Comparison of ENCODE assay signal across 23 cellular contexts in the genomic region with DNA sequence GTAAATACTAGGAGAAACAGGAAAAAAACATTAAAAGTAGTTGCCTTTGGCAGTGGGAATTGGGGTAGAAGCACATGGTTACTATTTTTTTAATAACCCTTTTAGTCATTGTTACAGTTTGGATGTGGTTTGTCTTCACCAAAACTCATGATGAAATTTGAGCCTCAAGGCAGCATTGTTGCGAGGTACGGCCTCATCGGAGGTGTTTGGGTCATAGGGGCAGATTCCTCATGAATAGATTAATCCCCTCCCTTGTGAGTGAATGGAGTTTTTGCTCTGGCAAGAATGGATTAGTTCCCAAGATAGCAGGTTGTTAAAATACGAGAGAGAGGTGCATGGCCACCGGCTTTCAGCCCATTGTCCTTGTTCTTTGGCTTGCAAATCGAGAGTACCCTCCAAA.
"Had no signal": no experiment of that assay in that cellular context is flagged by ENCODE, and none has a peak within 500 bp of the region (broad histone marks: within the 10 kb centered on the region; RNA-seq: fewer than 3 reads in every experiment).

No MANE protein-coding gene starts in this region.

- H3K4me1 ChIP-seq: adrenal gland, ascending aorta, esophagus muscularis mucosa, gastroesophageal sphincter, prostate gland, right atrium auricular region, thyroid gland, upper lobe of right lung had no signal

- H3K9me3 ChIP-seq: neutrophil, ovary, prostate gland, right atrium auricular region, thyroid gland, upper lobe of right lung had no signal

- H3K4me3 ChIP-seq: adrenal gland, ascending aorta, esophagus muscularis mucosa, gastroesophageal sphincter, ovary, prostate gland, right atrium auricular region, thyroid gland, upper lobe of right lung had no signal

- ATAC-seq: effector memory CD8-positive, alpha-beta T cell; gastroesophageal sphincter; left ventricle myocardium superior; natural killer cell; upper lobe of right lung had no signal

- H3K36me3 ChIP-seq: adrenal gland, ascending aorta, esophagus muscularis mucosa, gastroesophageal sphincter, neutrophil, ovary, prostate gland, right atrium auricular region, thyroid gland, upper lobe of right lung, WERI-Rb-1 had no signal

- H3K27me3 ChIP-seq: adrenal gland, ascending aorta, esophagus muscularis mucosa, gastroesophageal sphincter, neutrophil, ovary, right atrium auricular region, thyroid gland, upper lobe of right lung had no signal

- H3K27ac ChIP-seq: adrenal gland, ascending aorta, esophagus muscularis mucosa, gastroesophageal sphincter, neutrophil, ovary, prostate gland, right atrium auricular region, thyroid gland, upper lobe of right lung, WERI-Rb-1 had no signal

- DNase-seq: activated gamma-delta T cell treated with Interleukin-2 at 50 U/mL for 16 hours; activated T-cell treated with anti-CD3 and anti-CD28 coated beads, Interleukin-2, amount 50 U/mL, for 1 hour; adrenal gland; effector memory CD8-positive, alpha-beta T cell; head of caudate nucleus; hypothalamus; left ventricle myocardium superior; midbrain; natural killer cell; ovary; substantia nigra; thyroid gland; upper lobe of right lung; WERI-Rb-1 had no signal

- FAIRE-seq: colon, endothelial cell of umbilical vein, islet of Langerhans had no signal
